In the genomic region with DNA sequence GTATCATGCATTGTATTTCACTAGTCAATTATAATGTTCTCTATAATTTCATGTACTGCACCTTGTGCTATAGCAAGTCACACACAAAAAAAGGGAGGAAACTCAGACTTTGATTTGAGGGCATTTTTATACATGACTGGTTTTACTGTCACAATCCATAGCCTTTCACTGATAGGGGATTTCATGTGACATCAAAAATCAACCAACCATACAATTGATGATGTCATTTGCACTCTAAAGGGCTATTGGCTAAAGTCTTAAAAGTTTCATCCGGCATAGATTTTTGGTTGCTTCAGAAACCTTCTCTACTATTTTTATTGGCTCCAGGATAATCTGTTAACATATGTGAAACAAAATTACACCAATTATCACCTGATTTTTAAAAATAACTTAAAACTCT, we compare ENCODE assay signal across 1 cellular context.
TF ChIP-seq lines count a peak whose summit lies in the region.

No MANE protein-coding gene starts in this region.

TF ChIP-seq in HepG2, 621 proteins besides CTCF, POLR2A, EP300 and RAD21:
- TF ChIP-seq ZNF280D (CRISPR knock-in tag; IDR thresholded peaks at IDR 0.05) = no peak
- peak; percentile 45; the same call in 1 of the 2 replicates for TF ChIP-seq CREB1 (IDR thresholded peaks at IDR 0.05)
- TF ChIP-seq CREB1 (CRISPR knock-in tag; IDR thresholded peaks at IDR 0.05) = no peak
- no peak for TF ChIP-seq THYN1 (CRISPR knock-in tag; IDR thresholded peaks at IDR 0.05; ENCODE audit: borderline replicate concordance, low read depth)
- TF ChIP-seq ATF7 (IDR thresholded peaks at IDR 0.05) = peak; percentile 71
- TF ChIP-seq ATF7 (CRISPR knock-in tag; IDR thresholded peaks at IDR 0.05) = no peak
- no peak for TF ChIP-seq THAP9 (CRISPR knock-in tag; IDR thresholded peaks at IDR 0.05; ENCODE audit: borderline replicate concordance)
- no peak for TF ChIP-seq IRF2 (CRISPR knock-in tag; IDR thresholded peaks at IDR 0.05)
- TF ChIP-seq ZNF569 (CRISPR knock-in tag; IDR thresholded peaks at IDR 0.05; ENCODE audit: borderline replicate concordance) = no peak
- TF ChIP-seq DMAP1 (CRISPR knock-in tag; IDR thresholded peaks at IDR 0.05) = no peak
- no peak for TF ChIP-seq AGO2 (optimal IDR thresholded peaks at IDR 0.05; ENCODE audit: low read depth, low read length)
- no peak for TF ChIP-seq ZNF639 (CRISPR knock-in tag; conservative IDR thresholded peaks at IDR 0.05)
- TF ChIP-seq MATR3 (CRISPR knock-in tag; IDR thresholded peaks at IDR 0.05) = no peak
- no peak for TF ChIP-seq ATF7-NPFF (CRISPR knock-in tag; IDR thresholded peaks at IDR 0.05; ENCODE audit: low read depth)
